Comparison of ENCODE assay signal across 17 cellular contexts in genomic region chr3:13064964-13065363, GRCh38.
"Had no signal": no experiment of that assay in that cellular context is flagged by ENCODE, and none has a peak within 500 bp of the region (broad histone marks: within the 10 kb centered on the region; RNA-seq: fewer than 3 reads in every experiment).

No MANE protein-coding gene starts in this region.

- H3K4me3 Mint-ChIP-seq: activated naive CD8-positive, alpha-beta T cell; activated T-cell treated with anti-CD3 and anti-CD28 coated beads, Interleukin-2, amount 50 U/mL, for 72 hours; central memory CD8-positive, alpha-beta T cell had no signal

- H3K4me1 ChIP-seq: uterus had no signal

- H3K9me3 Mint-ChIP-seq: activated T-cell treated with anti-CD3 and anti-CD28 coated beads, Interleukin-2, amount 50 U/mL, for 72 hours; central memory CD8-positive, alpha-beta T cell had no signal

- H3K27ac ChIP-seq: brain microvascular endothelial cell, coronary artery, tibial nerve, uterus, WERI-Rb-1 had no signal

- H3K36me3 ChIP-seq: brain microvascular endothelial cell, tibial nerve, uterus, WERI-Rb-1 had no signal

- H3K27ac Mint-ChIP-seq: activated naive CD8-positive, alpha-beta T cell; activated T-cell treated with anti-CD3 and anti-CD28 coated beads, Interleukin-2, amount 50 U/mL, for 72 hours had no signal

- H3K27me3 ChIP-seq: brain microvascular endothelial cell, tibial nerve, uterus had no signal

- DNase-seq: activated CD4-positive, alpha-beta T cell treated with anti-CD3 and anti-CD28 coated beads for 4 hours; activated CD8-positive, alpha-beta memory T cell treated with anti-CD3 and anti-CD28 coated beads, Interleukin-2, amount 50 U/mL, for 48 hours; activated gamma-delta T cell treated with Interleukin-2 at 50 U/mL for 16 hours; activated T-cell treated with anti-CD3 and anti-CD28 coated beads, Interleukin-2, amount 50 U/mL, for 72 hours; brain microvascular endothelial cell; effector CD8-positive, alpha-beta T cell; foreskin fibroblast; glutamatergic neuron; stimulated activated CD4-positive, alpha-beta T cell treated with anti-CD3 and anti-CD28 coated beads, Interleukin-12 subunit alpha, Interleukin-12 subunit beta, amount 100 ng/mL, for 4 hours; stimulated activated naive CD4-positive, alpha-beta T cell; T-helper 1 cell; uterus; WERI-Rb-1 had no signal

- H3K9me3 ChIP-seq: tibial nerve, uterus had no signal

- ATAC-seq: activated T-cell treated with anti-CD3 and anti-CD28 coated beads, Interleukin-2, amount 50 U/mL, for 72 hours had no signal

- H3K27me3 Mint-ChIP-seq: activated naive CD8-positive, alpha-beta T cell; central memory CD8-positive, alpha-beta T cell had no signal

- H3K4me3 ChIP-seq: coronary artery, tibial nerve, uterus had no signal
